Comparison of ENCODE assay signal across 8 cellular contexts in genomic region chr17:40363480-40363838, GRCh38. TPM values are rescaled to one million over a fixed set of nuclear protein-coding genes. Genes with fewer than 3 reads are reported as not detected.
DNase-seq lines count a peak whose midpoint lies in the region; ATAC-seq lines count a peak whose summit lies in the region.

No MANE protein-coding gene starts in this region.

- H3K4me1 Mint-ChIP-seq in activated CD4-positive, alpha-beta T cell treated with anti-CD3 and anti-CD28 coated beads, Interleukin-2, amount 10 ng/mL, durations not matched to agents 7 days and 5 days = peaks cover 42% of the 10 kb centered on the region
- H3K4me1 Mint-ChIP-seq in activated CD4-positive, alpha-beta memory T cell treated with anti-CD3 and anti-CD28 coated beads, Interleukin-2, amount 10 ng/mL, durations not matched to agents 7 days and 5 days = peaks cover 17% of the 10 kb centered on the region
- peaks cover 19% of the 10 kb centered on the region for H3K4me1 Mint-ChIP-seq in stimulated activated memory B cell treated with anti-CD40 and anti-IgM and Interleukin-4, amounts not matched to agents 10 μg/mL and 1 μg/mL and 100 μg/mL, for 72 hours

- H3K9ac ChIP-seq in iPS-15b (ENCODE audit: low read depth, low read length) = no peak overlapping the region

- H3K36me3 ChIP-seq in iPS-15b (ENCODE audit: control insufficient read depth, insufficient read depth, low read length) = no peaks in the 10 kb centered on the region

- no peak for DNase-seq in activated CD4-positive, alpha-beta T cell treated with anti-CD3 and anti-CD28 coated beads, Interleukin-2, amount 10 ng/mL, durations not matched to agents 7 days and 5 days
- no peak for DNase-seq in activated CD4-positive, alpha-beta T cell treated with anti-CD3 and anti-CD28 coated beads, Interleukin-2, amount 50 U/mL, for 4 hours
- DNase-seq in activated CD4-positive, alpha-beta memory T cell treated with anti-CD3 and anti-CD28 coated beads, Interleukin-2, amount 10 ng/mL, durations not matched to agents 7 days and 5 days = no peak
- DNase-seq in LoVo (ENCODE audit: low spot score) = no peak
- DNase-seq in DMS 273 treated with DMSO at 0.1 percent for 48 hours (lab: John Stamatoyannopoulos, UW) = no peak

- H3K4me3 ChIP-seq in iPS-15b (ENCODE audit: low read depth, low read length) = peak overlapping the region; percentile 61

- no peaks in the 10 kb centered on the region for H3K9me3 Mint-ChIP-seq in activated CD4-positive, alpha-beta T cell treated with anti-CD3 and anti-CD28 coated beads, Interleukin-2, amount 10 ng/mL, durations not matched to agents 7 days and 5 days
- no peaks in the 10 kb centered on the region for H3K9me3 Mint-ChIP-seq in activated CD4-positive, alpha-beta memory T cell treated with anti-CD3 and anti-CD28 coated beads, Interleukin-2, amount 10 ng/mL, durations not matched to agents 7 days and 5 days
- H3K9me3 Mint-ChIP-seq in stimulated activated memory B cell treated with anti-CD40 and anti-IgM and Interleukin-4, amounts not matched to agents 10 μg/mL and 1 μg/mL and 100 μg/mL, for 72 hours = no peaks in the 10 kb centered on the region

- H3K9me3 ChIP-seq in iPS-15b (ENCODE audit: control insufficient read depth, insufficient read depth, low read length) = no peaks in the 10 kb centered on the region

- peak overlapping the region; percentile 77 for H3K4me3 Mint-ChIP-seq in activated CD4-positive, alpha-beta T cell treated with anti-CD3 and anti-CD28 coated beads, Interleukin-2, amount 10 ng/mL, durations not matched to agents 7 days and 5 days
- H3K4me3 Mint-ChIP-seq in activated CD4-positive, alpha-beta memory T cell treated with anti-CD3 and anti-CD28 coated beads, Interleukin-2, amount 10 ng/mL, durations not matched to agents 7 days and 5 days = peak overlapping the region; percentile 71
- H3K4me3 Mint-ChIP-seq in stimulated activated memory B cell treated with anti-CD40 and anti-IgM and Interleukin-4, amounts not matched to agents 10 μg/mL and 1 μg/mL and 100 μg/mL, for 72 hours = peak overlapping the region; percentile 83

- no peaks in the 10 kb centered on the region for H3K36me3 Mint-ChIP-seq in activated CD4-positive, alpha-beta T cell treated with anti-CD3 and anti-CD28 coated beads, Interleukin-2, amount 10 ng/mL, durations not matched to agents 7 days and 5 days (ENCODE audit: low read depth)
- H3K36me3 Mint-ChIP-seq in activated CD4-positive, alpha-beta memory T cell treated with anti-CD3 and anti-CD28 coated beads, Interleukin-2, amount 10 ng/mL, durations not matched to agents 7 days and 5 days (ENCODE audit: low read depth) = no peaks in the 10 kb centered on the region
- no peaks in the 10 kb centered on the region for H3K36me3 Mint-ChIP-seq in stimulated activated memory B cell treated with anti-CD40 and anti-IgM and Interleukin-4, amounts not matched to agents 10 μg/mL and 1 μg/mL and 100 μg/mL, for 72 hours

- H3K4me1 ChIP-seq in iPS-15b (ENCODE audit: control insufficient read depth, insufficient read depth, low read length) = peaks cover 4% of the 10 kb centered on the region

- no peak overlapping the region for H3K27ac Mint-ChIP-seq in activated CD4-positive, alpha-beta T cell treated with anti-CD3 and anti-CD28 coated beads, Interleukin-2, amount 10 ng/mL, durations not matched to agents 7 days and 5 days
- H3K27ac Mint-ChIP-seq in activated CD4-positive, alpha-beta memory T cell treated with anti-CD3 and anti-CD28 coated beads, Interleukin-2, amount 10 ng/mL, durations not matched to agents 7 days and 5 days = no peak overlapping the region
- no peak overlapping the region for H3K27ac Mint-ChIP-seq in stimulated activated memory B cell treated with anti-CD40 and anti-IgM and Interleukin-4, amounts not matched to agents 10 μg/mL and 1 μg/mL and 100 μg/mL, for 72 hours

- CTCF ChIA-PET in activated CD4-positive, alpha-beta T cell treated with anti-CD3 and anti-CD28 coated beads, Interleukin-2, amount 10 ng/mL, durations not matched to agents 7 days and 5 days (lab: Charles Lee) = interaction anchor here (0.7 to 8.2 kb wide), 11 partner anchors 9 to 198 kb away, joined by 3 to 47 read pairs (median 4); partner anchors contain the start of gene TOP2A
- CTCF ChIA-PET in activated CD4-positive, alpha-beta memory T cell treated with anti-CD3 and anti-CD28 coated beads, Interleukin-2, amount 10 ng/mL, durations not matched to agents 7 days and 5 days (lab: Charles Lee) = interaction anchor here (0.9 to 3.9 kb wide), 10 partner anchors 12 to 197 kb away, joined by 4 to 44 read pairs (median 6); no protein-coding TSS in a partner anchor

- peaks cover 40% of the 10 kb centered on the region for H3K27me3 ChIP-seq in iPS-15b (ENCODE audit: control insufficient read depth, insufficient read depth, low read length)

- POLR2A ChIA-PET in activated CD4-positive, alpha-beta T cell treated with anti-CD3 and anti-CD28 coated beads, Interleukin-2, amount 10 ng/mL, durations not matched to agents 7 days and 5 days (lab: Charles Lee) = no interaction called here
- POLR2A ChIA-PET in activated CD4-positive, alpha-beta memory T cell treated with anti-CD3 and anti-CD28 coated beads, Interleukin-2, amount 10 ng/mL, durations not matched to agents 7 days and 5 days (lab: Charles Lee) = interaction anchor here (0.7 to 4.3 kb wide), 11 partner anchors 19 to 234 kb away, joined by 3 to 22 read pairs (median 3); no protein-coding TSS in a partner anchor

- ATAC-seq in stimulated activated memory B cell treated with anti-CD40 and anti-IgM and Interleukin-4, amounts not matched to agents 10 μg/mL and 1 μg/mL and 100 μg/mL, for 72 hours = no peak
- ATAC-seq in HG02588 (IDR thresholded peaks at IDR 0.05; ENCODE audit: unreplicated experiment) = no peak

- H3K27me3 Mint-ChIP-seq in activated CD4-positive, alpha-beta T cell treated with anti-CD3 and anti-CD28 coated beads, Interleukin-2, amount 10 ng/mL, durations not matched to agents 7 days and 5 days = peaks cover 12% of the 10 kb centered on the region
- H3K27me3 Mint-ChIP-seq in activated CD4-positive, alpha-beta memory T cell treated with anti-CD3 and anti-CD28 coated beads, Interleukin-2, amount 10 ng/mL, durations not matched to agents 7 days and 5 days = peaks cover 21% of the 10 kb centered on the region
- peaks cover 28% of the 10 kb centered on the region for H3K27me3 Mint-ChIP-seq in stimulated activated memory B cell treated with anti-CD40 and anti-IgM and Interleukin-4, amounts not matched to agents 10 μg/mL and 1 μg/mL and 100 μg/mL, for 72 hours

RNA-seq across cellular contexts. Expression of gene GJD3, which starts 1.1 kb away (rescaled TPM):
- total RNA-seq in activated CD4-positive, alpha-beta T cell treated with anti-CD3 and anti-CD28 coated beads, Interleukin-2, amount 10 ng/mL, durations not matched to agents 7 days and 5 days = under 1 TPM in 1 of 2 experiments, not detected in 1; 0.22 TPM
- not detected for total RNA-seq in activated CD4-positive, alpha-beta memory T cell treated with anti-CD3 and anti-CD28 coated beads, Interleukin-2, amount 10 ng/mL, durations not matched to agents 7 days and 5 days

RNA-seq across cellular contexts. Expression of gene TOP2A, which starts 54.2 kb away (rescaled TPM):
- 100 to 1,000 TPM; 504 to 522 TPM for total RNA-seq in activated CD4-positive, alpha-beta T cell treated with anti-CD3 and anti-CD28 coated beads, Interleukin-2, amount 10 ng/mL, durations not matched to agents 7 days and 5 days
- 100 to 1,000 TPM; 361 to 373 TPM for total RNA-seq in activated CD4-positive, alpha-beta memory T cell treated with anti-CD3 and anti-CD28 coated beads, Interleukin-2, amount 10 ng/mL, durations not matched to agents 7 days and 5 days

RNA-seq across cellular contexts. Expression of gene RARA, which starts 54.5 kb away (rescaled TPM):
- total RNA-seq in activated CD4-positive, alpha-beta T cell treated with anti-CD3 and anti-CD28 coated beads, Interleukin-2, amount 10 ng/mL, durations not matched to agents 7 days and 5 days = 10 to 100 TPM; 66.6 to 66.7 TPM
- total RNA-seq in activated CD4-positive, alpha-beta memory T cell treated with anti-CD3 and anti-CD28 coated beads, Interleukin-2, amount 10 ng/mL, durations not matched to agents 7 days and 5 days = 10 to 100 TPM; 65.2 to 65.5 TPM
